ENCODE assay signal across 15 cellular contexts in the genomic region with DNA sequence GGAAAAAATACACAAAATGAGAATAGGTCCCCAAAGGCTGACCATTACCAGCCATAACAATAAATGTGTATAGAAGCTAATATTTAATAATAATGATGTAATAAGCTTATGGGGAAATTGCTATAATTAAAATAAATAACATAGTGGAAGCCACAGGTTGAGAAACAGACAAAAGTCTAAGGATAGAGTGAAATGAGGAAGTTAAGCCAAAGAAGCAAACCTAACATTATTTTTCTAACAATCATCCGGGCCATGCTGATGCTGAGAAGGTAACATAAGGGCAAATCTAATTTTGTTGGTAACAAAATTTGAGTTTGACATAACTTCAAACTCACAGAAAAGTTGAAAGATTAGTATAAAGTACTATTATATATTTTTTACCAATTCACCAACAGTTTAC.
DNase-seq lines count a peak whose midpoint lies in the region; ATAC-seq, FAIRE-seq and TF ChIP-seq lines count a peak whose summit lies in the region.
"Had no signal": no experiment of that assay in that cellular context is flagged by ENCODE, and none has a peak within 500 bp of the region (broad histone marks: within the 10 kb centered on the region; RNA-seq: fewer than 3 reads in every experiment).

No MANE protein-coding gene starts in this region.

- H3K36me3 ChIP-seq in SU-DHL-6 (ENCODE audit: low read length), result no peaks in the 10 kb centered on the region; the same call in 1 of the 2 replicates
- H3K36me3 ChIP-seq in body of pancreas (replicated peaks in 1 of 2; ENCODE audit: insufficient read depth in 1 of 2, low read depth in 2 of 2), result no peaks in the 10 kb centered on the region

- TF ChIP-seq POLR2A in A549 (IDR thresholded peaks at IDR 0.05; ENCODE audit: low read length), result no peak
- TF ChIP-seq POLR2A in body of pancreas (IDR thresholded peaks at IDR 0.05), result no peak

- no peak overlapping the region for H3K4me2 ChIP-seq in A549
- peak overlapping the region; percentile 17 for H3K4me2 ChIP-seq in SU-DHL-6 (ENCODE audit: low read depth, low read length, poor library complexity, severe bottlenecking)
- H3K4me2 ChIP-seq: KMS-11 had no signal

- no peaks in the 10 kb centered on the region for H3K27me3 ChIP-seq in SU-DHL-6 (ENCODE audit: low read length)
- H3K27me3 ChIP-seq in body of pancreas, result no peaks in the 10 kb centered on the region

- no peak for TF ChIP-seq RAD21 in A549 (conservative IDR thresholded peaks at IDR 0.05 in 1 of 2, IDR thresholded peaks at IDR 0.05 in 1 of 2)

- H3K9me2 ChIP-seq in SU-DHL-6 (replicated peaks; ENCODE audit: insufficient read depth, low read length), result no peaks in the 10 kb centered on the region

- no peak for TF ChIP-seq CTCF in A549 (IDR thresholded peaks at IDR 0.05)
- no peak for TF ChIP-seq CTCF in SU-DHL-6 (IDR thresholded peaks at IDR 0.05; ENCODE audit: insufficient read depth, low read length, poor library complexity, severe bottlenecking)
- no peak for TF ChIP-seq CTCF in body of pancreas (IDR thresholded peaks at IDR 0.05)

- POLR2A ChIA-PET in A549 (lab: Yijun Ruan, JAX), result no interaction called here

- no peak overlapping the region for H2AFZ ChIP-seq in SU-DHL-6 (ENCODE audit: low read depth, low read length, severe bottlenecking)

- DNase-seq in A549 (ENCODE audit: low read depth in 1 of 2, low spot score in 1 of 2), result no peak
- peak; percentile 23 for DNase-seq in KBM-7
- peak; percentile 68 for DNase-seq in NOMO-1 treated with dmso at 0.1 percent for 144 hours (lab: John Stamatoyannopoulos, UW; ENCODE audit: unreplicated experiment)
- no peak for DNase-seq in NCI-H2029 treated with DMSO at 0.1 percent for 48 hours (lab: John Stamatoyannopoulos, UW)
- DNase-seq in stimulated activated CD4-positive, alpha-beta T cell treated with anti-CD3 and anti-CD28 coated beads, Interleukin-15, amount 100 ng/mL, for 24 hours, result no peak
- no peak for DNase-seq in body of pancreas
- DNase-seq: CD4-positive, CD25-positive, alpha-beta regulatory T cell; H9; NCI-H187; NCI-H345; NCI-H526 had no signal

- H3K9ac ChIP-seq in SU-DHL-6 (ENCODE audit: low read length), result no peak overlapping the region
- H3K9ac ChIP-seq: KMS-11 had no signal

- H3K4me3 ChIP-seq in A549 (no peak overlapping the region), SU-DHL-6 (ENCODE audit: insufficient read depth, low read length, poor library complexity, severe bottlenecking) (no peak overlapping the region), body of pancreas (no peak overlapping the region)
- H3K4me3 ChIP-seq: SK-N-MC had no signal

- H3K79me2 ChIP-seq in SU-DHL-6 (ENCODE audit: insufficient read depth, low read length), result no peaks in the 10 kb centered on the region

- H3K27ac ChIP-seq in A549 (no peak overlapping the region), SU-DHL-6 (ENCODE audit: low read depth, low read length) (no peak overlapping the region), body of pancreas (no peak overlapping the region)
- H3K27ac ChIP-seq: KMS-11, SK-N-MC had no signal

- in situ Hi-C loops in KBM-7 (cut with MboI; ENCODE audit: low pct_unique_long_range_greater_than_20kb, low sequenced_read_pairs), result no loop called here

- no peak for TF ChIP-seq EP300 in A549 (IDR thresholded peaks at IDR 0.05)

- H3F3A ChIP-seq in SU-DHL-6 (ENCODE audit: insufficient read depth), result no peaks in the 10 kb centered on the region

- FAIRE-seq in A549 (lab: Jason Lieb, UNC), result peak; percentile 7

- WGBS in A549 (ENCODE audit: missing lambda C conversion rate), result 95% methylated on average over 1 of the region's 1 CpG
- 83 to 97% methylated on average over 1 of the region's 1 CpG for WGBS in body of pancreas, 2 donors

- intact Hi-C loops in body of pancreas (cut with DNase I), result no loop called here

- H4K20me1 ChIP-seq in SU-DHL-6 (ENCODE audit: low read depth, low read length), result no peaks in the 10 kb centered on the region

- H3K4me1 ChIP-seq in A549 (no peaks in the 10 kb centered on the region), body of pancreas (no peaks in the 10 kb centered on the region)

- H3K9me3 ChIP-seq in A549 (no peaks in the 10 kb centered on the region), SU-DHL-6 (ENCODE audit: insufficient read depth, low read length) (no peaks in the 10 kb centered on the region), body of pancreas (no peaks in the 10 kb centered on the region)

- CTCF ChIA-PET in A549 (lab: Yijun Ruan, JAX), result interaction anchor here (0.7 kb wide), 1 partner anchor 320 kb away, joined by 3 read pairs; no protein-coding TSS in a partner anchor

- no peak for ATAC-seq in A549
- ATAC-seq in body of pancreas, result no peak
- ATAC-seq in GM18868 (IDR thresholded peaks at IDR 0.05; ENCODE audit: unreplicated experiment), result no peak

TF ChIP-seq in A549, 52 proteins besides CTCF, POLR2A, EP300 and RAD21:
- TF ChIP-seq, protein P1, sequence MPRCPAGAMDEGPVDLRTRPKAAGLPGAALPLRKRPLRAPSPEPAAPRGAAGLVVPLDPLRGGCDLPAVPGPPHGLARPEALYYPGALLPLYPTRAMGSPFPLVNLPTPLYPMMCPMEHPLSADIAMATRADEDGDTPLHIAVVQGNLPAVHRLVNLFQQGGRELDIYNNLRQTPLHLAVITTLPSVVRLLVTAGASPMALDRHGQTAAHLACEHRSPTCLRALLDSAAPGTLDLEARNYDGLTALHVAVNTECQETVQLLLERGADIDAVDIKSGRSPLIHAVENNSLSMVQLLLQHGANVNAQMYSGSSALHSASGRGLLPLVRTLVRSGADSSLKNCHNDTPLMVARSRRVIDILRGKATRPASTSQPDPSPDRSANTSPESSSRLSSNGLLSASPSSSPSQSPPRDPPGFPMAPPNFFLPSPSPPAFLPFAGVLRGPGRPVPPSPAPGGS (IDR thresholded peaks at IDR 0.05), result no peak
- TF ChIP-seq NR3C1 (IDR thresholded peaks at IDR 0.05) (no peak), FOSB (CRISPR knock-in tag; IDR thresholded peaks at IDR 0.05) (no peak), EHMT2 (IDR thresholded peaks at IDR 0.05; ENCODE audit: low read depth) (no peak), KDM5A (IDR thresholded peaks at IDR 0.05) (no peak), PHF8 (IDR thresholded peaks at IDR 0.05; ENCODE audit: borderline replicate concordance, low read depth) (no peak), RFX5 (IDR thresholded peaks at IDR 0.05) (no peak), CEBPB (IDR thresholded peaks at IDR 0.05) (no peak), SREBF2 (IDR thresholded peaks at IDR 0.05) (no peak), TP53 (CRISPR knock-in tag; IDR thresholded peaks at IDR 0.05) (no peak), MYC (IDR thresholded peaks at IDR 0.05; ENCODE audit: borderline replicate concordance, low read length) (no peak), CBX8 (IDR thresholded peaks at IDR 0.05) (no peak), GATA3 (IDR thresholded peaks at IDR 0.05; ENCODE audit: borderline replicate concordance) (no peak), RARB (CRISPR knock-in tag; IDR thresholded peaks at IDR 0.05) (no peak), ZNF302 (CRISPR knock-in tag; IDR thresholded peaks at IDR 0.05) (no peak)
- TF ChIP-seq, protein P2, sequence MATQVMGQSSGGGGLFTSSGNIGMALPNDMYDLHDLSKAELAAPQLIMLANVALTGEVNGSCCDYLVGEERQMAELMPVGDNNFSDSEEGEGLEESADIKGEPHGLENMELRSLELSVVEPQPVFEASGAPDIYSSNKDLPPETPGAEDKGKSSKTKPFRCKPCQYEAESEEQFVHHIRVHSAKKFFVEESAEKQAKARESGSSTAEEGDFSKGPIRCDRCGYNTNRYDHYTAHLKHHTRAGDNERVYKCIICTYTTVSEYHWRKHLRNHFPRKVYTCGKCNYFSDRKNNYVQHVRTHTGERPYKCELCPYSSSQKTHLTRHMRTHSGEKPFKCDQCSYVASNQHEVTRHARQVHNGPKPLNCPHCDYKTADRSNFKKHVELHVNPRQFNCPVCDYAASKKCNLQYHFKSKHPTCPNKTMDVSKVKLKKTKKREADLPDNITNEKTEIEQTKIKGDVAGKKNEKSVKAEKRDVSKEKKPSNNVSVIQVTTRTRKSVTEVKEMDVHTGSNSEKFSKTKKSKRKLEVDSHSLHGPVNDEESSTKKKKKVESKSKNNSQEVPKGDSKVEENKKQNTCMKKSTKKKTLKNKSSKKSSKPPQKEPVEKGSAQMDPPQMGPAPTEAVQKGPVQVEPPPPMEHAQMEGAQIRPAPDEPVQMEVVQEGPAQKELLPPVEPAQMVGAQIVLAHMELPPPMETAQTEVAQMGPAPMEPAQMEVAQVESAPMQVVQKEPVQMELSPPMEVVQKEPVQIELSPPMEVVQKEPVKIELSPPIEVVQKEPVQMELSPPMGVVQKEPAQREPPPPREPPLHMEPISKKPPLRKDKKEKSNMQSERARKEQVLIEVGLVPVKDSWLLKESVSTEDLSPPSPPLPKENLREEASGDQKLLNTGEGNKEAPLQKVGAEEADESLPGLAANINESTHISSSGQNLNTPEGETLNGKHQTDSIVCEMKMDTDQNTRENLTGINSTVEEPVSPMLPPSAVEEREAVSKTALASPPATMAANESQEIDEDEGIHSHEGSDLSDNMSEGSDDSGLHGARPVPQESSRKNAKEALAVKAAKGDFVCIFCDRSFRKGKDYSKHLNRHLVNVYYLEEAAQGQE (IDR thresholded peaks at IDR 0.05), result no peak

Comparison
In these comparisons a context has a peak if more than half of its experiments do, and no peak if none do; other contexts are left out.
1. DNase-seq: peak in KBM-7 (single experiment) and NOMO-1 treated with dmso at 0.1 percent for 144 hours (single experiment); none in A549 (0 of 2), NCI-H2029 treated with DMSO at 0.1 percent for 48 hours (single experiment), stimulated activated CD4-positive, alpha-beta T cell treated with anti-CD3 and anti-CD28 coated beads, Interleukin-15, amount 100 ng/mL, for 24 hours (single experiment) and body of pancreas (0 of 4).